10 cellular contexts compared by ENCODE assay signal in genomic region chr16:89315271-89315670, GRCh38.
A peak's percentile ranks its signal among the peaks of the same experiment; 100 is the strongest.
DNase-seq lines count a peak whose midpoint lies in the region; ATAC-seq, FAIRE-seq and TF ChIP-seq lines count a peak whose summit lies in the region.
"Had no signal": no experiment of that assay in that cellular context is flagged by ENCODE, and none has a peak within 500 bp of the region (broad histone marks: within the 10 kb centered on the region; RNA-seq: fewer than 3 reads in every experiment).

No MANE protein-coding gene starts in this region.

- peak; percentile 47 for FAIRE-seq in GM12891 (lab: Jason Lieb, UNC)

- H3K27me3 ChIP-seq in RWPE2 (ENCODE audit: insufficient read depth, poor library complexity, severe bottlenecking): no peaks in the 10 kb centered on the region
- no peaks in the 10 kb centered on the region for H3K27me3 ChIP-seq in gastrocnemius medialis
- H3K27me3 ChIP-seq in HAP-1 (ENCODE audit: low read depth): no peaks in the 10 kb centered on the region

- TF ChIP-seq POLR2A in GM12891 (IDR thresholded peaks at IDR 0.05; ENCODE audit: low read depth, low read length) (no peak), gastrocnemius medialis (IDR thresholded peaks at IDR 0.05) (no peak)

- in situ Hi-C loops in gastrocnemius medialis (cut with MboI; ENCODE audit: low sequenced_read_pairs in 4 of 4) (no loop called here), HAP-1 (cut with MboI; ENCODE audit: low sequenced_read_pairs) (no loop called here)

- TF ChIP-seq CTCF in RWPE2 (IDR thresholded peaks at IDR 0.05; ENCODE audit: poor library complexity, severe bottlenecking) (no peak), endothelial cell (IDR thresholded peaks at IDR 0.05; ENCODE audit: unreplicated experiment) (no peak), gastrocnemius medialis (IDR thresholded peaks at IDR 0.05 in 4 of 5, conservative IDR thresholded peaks at IDR 0.05 in 1 of 5) (no peak)

- DNase-seq in GM12891 (ENCODE audit: insufficient read length, low spot score): no peak
- DNase-seq in RWPE2 (ENCODE audit: low spot score): no peak
- no peak for DNase-seq in endothelial cell (ENCODE audit: low spot score)
- DNase-seq in gastrocnemius medialis: no peak
- no peak for DNase-seq in HAP-1 (ENCODE audit: low spot score in 2 of 2)
- DNase-seq in NAMALWA (ENCODE audit: low spot score): no peak
- DNase-seq in DMS53 (lab: John Stamatoyannopoulos, UW): no peak
- DNase-seq: retina, SHP77 treated with DMSO at 0.1 percent for 48 hours had no signal

- no peak for ATAC-seq in RWPE2 (ENCODE audit: low read depth)
- no peak for ATAC-seq in gastrocnemius medialis

- peak overlapping the region; percentile 94 for H3K27ac Mint-ChIP-seq in endothelial cell (ENCODE audit: unreplicated experiment)

- H3K4me3 ChIP-seq in RWPE2 (ENCODE audit: severe bottlenecking): no peak overlapping the region
- no peak overlapping the region for H3K4me3 ChIP-seq in gastrocnemius medialis
- H3K4me3 ChIP-seq in HAP-1: no peak overlapping the region

- H3K27ac ChIP-seq in RWPE2 (ENCODE audit: poor library complexity, severe bottlenecking) (peak overlapping the region; percentile 98), gastrocnemius medialis (peak overlapping the region; percentile 58 to 71 (median 63))
- H3K27ac ChIP-seq: HL-60 had no signal

- H3K9me3 Mint-ChIP-seq in endothelial cell (ENCODE audit: unreplicated experiment): no peaks in the 10 kb centered on the region

- peaks cover 57% of the 10 kb centered on the region for H3K4me1 ChIP-seq in RWPE2 (ENCODE audit: insufficient read depth, poor library complexity, severe bottlenecking)
- peaks cover 57 to 75% of the 10 kb centered on the region in 2 donors for H3K4me1 ChIP-seq in gastrocnemius medialis
- H3K4me1 ChIP-seq in HAP-1: no peaks in the 10 kb centered on the region

- H3K36me3 Mint-ChIP-seq in endothelial cell (ENCODE audit: low read depth, unreplicated experiment): peaks cover 48% of the 10 kb centered on the region

- H3K4me1 Mint-ChIP-seq in endothelial cell (ENCODE audit: unreplicated experiment): peaks cover 70% of the 10 kb centered on the region

- intact Hi-C loops in gastrocnemius medialis (cut with DNase I; ENCODE audit: low total_unique reads): no loop called here

- peaks cover 50% of the 10 kb centered on the region for H3K27me3 Mint-ChIP-seq in endothelial cell (ENCODE audit: unreplicated experiment)

- no peaks in the 10 kb centered on the region for H3K9me3 ChIP-seq in RWPE2 (ENCODE audit: severe bottlenecking)
- H3K9me3 ChIP-seq in gastrocnemius medialis: no peaks in the 10 kb centered on the region
- no peaks in the 10 kb centered on the region for H3K9me3 ChIP-seq in HAP-1

- H3K36me3 ChIP-seq in RWPE2 (ENCODE audit: low read depth) (peaks cover 46% of the 10 kb centered on the region), gastrocnemius medialis (no peaks in the 10 kb centered on the region), HAP-1 (replicated peaks) (peaks cover 42% of the 10 kb centered on the region)

- H3K4me3 Mint-ChIP-seq in endothelial cell (ENCODE audit: unreplicated experiment): no peak overlapping the region

TF ChIP-seq in GM12891, 5 proteins besides CTCF, POLR2A, EP300 and RAD21:
- TF ChIP-seq SPI1 (IDR thresholded peaks at IDR 0.05; ENCODE audit: low read depth, low read length): no peak
- TF ChIP-seq TAF1 (IDR thresholded peaks at IDR 0.05; ENCODE audit: low read depth, low read length): no peak
- TF ChIP-seq POLR2AphosphoS5 (IDR thresholded peaks at IDR 0.05; ENCODE audit: low read depth, low read length): no peak
- TF ChIP-seq POU2F2 (IDR thresholded peaks at IDR 0.05; ENCODE audit: low read depth, low read length): no peak
- no peak for TF ChIP-seq PAX5 (IDR thresholded peaks at IDR 0.05; ENCODE audit: insufficient read depth, low read length, severe bottlenecking)
TF ChIP-seq in GM12891: peak in this region for 0.
